7 cellular contexts compared by ENCODE assay signal in the genomic region with DNA sequence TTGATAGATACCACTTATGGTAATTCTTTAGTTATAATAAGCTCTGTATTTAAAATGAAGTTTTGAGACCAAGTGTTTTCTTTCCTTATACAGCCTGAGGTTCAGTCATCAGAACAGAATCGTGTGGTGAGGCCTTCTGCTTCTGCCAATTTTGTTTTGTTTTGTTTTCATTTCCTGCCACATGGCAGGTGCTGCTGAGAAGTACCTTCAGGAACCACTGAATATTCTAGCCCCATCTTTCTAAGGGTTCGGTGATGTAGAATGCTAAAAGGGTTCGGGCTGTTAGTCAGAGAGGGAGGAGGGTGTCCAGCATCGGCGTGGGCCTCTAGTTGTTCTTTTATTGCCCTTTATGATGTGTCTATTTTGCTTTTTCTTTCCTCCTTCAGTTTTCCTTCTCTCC. TPM values are rescaled to one million over a fixed set of nuclear protein-coding genes. Genes with fewer than 3 reads are reported as not detected.
DNase-seq lines count a peak whose midpoint lies in the region; ATAC-seq and TF ChIP-seq lines count a peak whose summit lies in the region.

No MANE protein-coding gene starts in this region.

- peak overlapping the region; percentile 42 for H3K4me3 Mint-ChIP-seq in activated CD8-positive, alpha-beta T cell treated with anti-CD3 and anti-CD28 coated beads for 36 hours
- peak overlapping the region; percentile 41 for H3K4me3 Mint-ChIP-seq in natural killer cell treated with Interleukin-12 subunit alpha and Interleukin-12 subunit beta and Interleukin-15 and Interleukin-18, amount 100 ng/mL, for 72 hours

- CTCF ChIA-PET in activated CD8-positive, alpha-beta T cell treated with anti-CD3 and anti-CD28 coated beads for 36 hours (lab: Charles Lee) = interaction anchor here (0.6 to 2.6 kb wide), 3 partner anchors 23 to 144 kb away, joined by 3 to 13 read pairs (median 9); partner anchors contain the start of gene ADSL

- in situ Hi-C loops in GM13976 (cut with MboI; ENCODE audit: low sequenced_read_pairs, unreplicated experiment) = no loop called here
- in situ Hi-C loops in ACHN (cut with HindIII; ENCODE audit: low pct_ligation_motif_present, low pct_unique_long_range_greater_than_20kb, low sequenced_read_pairs) = no loop called here

- intact Hi-C loops in activated CD8-positive, alpha-beta T cell treated with anti-CD3 and anti-CD28 coated beads for 36 hours (cut with micrococcal nuclease) = no loop called here

- TF ChIP-seq CTCF in GM13976 (IDR thresholded peaks at IDR 0.05; ENCODE audit: borderline replicate concordance, control extremely low read depth, extremely low read depth, insufficient read depth, missing control alignments) (no peak), coronary artery (IDR thresholded peaks at IDR 0.05) (no peak)
- no peak for TF ChIP-seq CTCF in activated CD8-positive, alpha-beta T cell treated with anti-CD3 and anti-CD28 coated beads for 36 hours (IDR thresholded peaks at IDR 0.05)

- peak overlapping the region in 1 of 2 donors; percentile 69 for H3K27ac ChIP-seq in coronary artery

- DNase-seq in GM13976 (ENCODE audit: low spot score) (peak; percentile 52), coronary artery (ENCODE audit: low spot score) (no peak), ACHN (no peak)
- peak; percentile 61 for DNase-seq in activated CD8-positive, alpha-beta T cell treated with anti-CD3 and anti-CD28 coated beads for 36 hours
- no peak for DNase-seq in natural killer cell treated with Interleukin-12 subunit alpha and Interleukin-12 subunit beta and Interleukin-15 and Interleukin-18, amount 100 ng/mL, for 72 hours (ENCODE audit: low spot score)

- ATAC-seq in HG02610 (IDR thresholded peaks at IDR 0.05; ENCODE audit: unreplicated experiment) = peak; percentile 63
- ATAC-seq in activated CD8-positive, alpha-beta T cell treated with anti-CD3 and anti-CD28 coated beads for 36 hours = peak; percentile 95
- ATAC-seq in natural killer cell treated with Interleukin-12 subunit alpha and Interleukin-12 subunit beta and Interleukin-15 and Interleukin-18, amount 100 ng/mL, for 72 hours = peak in 1 of 2 donors; percentile 53
- ATAC-seq in HG03039 (IDR thresholded peaks at IDR 0.05; ENCODE audit: unreplicated experiment) = no peak

- H3K4me1 Mint-ChIP-seq in activated CD8-positive, alpha-beta T cell treated with anti-CD3 and anti-CD28 coated beads for 36 hours (ENCODE audit: low read depth) = peaks cover 64% of the 10 kb centered on the region
- H3K4me1 Mint-ChIP-seq in natural killer cell treated with Interleukin-12 subunit alpha and Interleukin-12 subunit beta and Interleukin-15 and Interleukin-18, amount 100 ng/mL, for 72 hours (ENCODE audit: low read depth in 2 of 2) = peaks cover 38 to 44% of the 10 kb centered on the region in 2 donors

- no peaks in the 10 kb centered on the region for H3K36me3 Mint-ChIP-seq in activated CD8-positive, alpha-beta T cell treated with anti-CD3 and anti-CD28 coated beads for 36 hours (ENCODE audit: low read depth)
- no peaks in the 10 kb centered on the region for H3K36me3 Mint-ChIP-seq in natural killer cell treated with Interleukin-12 subunit alpha and Interleukin-12 subunit beta and Interleukin-15 and Interleukin-18, amount 100 ng/mL, for 72 hours

- H3K4me3 ChIP-seq in coronary artery = no peak overlapping the region

- POLR2A ChIA-PET in activated CD8-positive, alpha-beta T cell treated with anti-CD3 and anti-CD28 coated beads for 36 hours (lab: Charles Lee) = interaction anchor here (0.9 to 2.1 kb wide), 3 partner anchors 11 to 159 kb away, joined by 4 to 9 read pairs (median 5); partner anchors contain the start of gene TNRC6B

- no peaks in the 10 kb centered on the region for H3K27me3 Mint-ChIP-seq in activated CD8-positive, alpha-beta T cell treated with anti-CD3 and anti-CD28 coated beads for 36 hours
- no peaks in the 10 kb centered on the region for H3K27me3 Mint-ChIP-seq in natural killer cell treated with Interleukin-12 subunit alpha and Interleukin-12 subunit beta and Interleukin-15 and Interleukin-18, amount 100 ng/mL, for 72 hours

- H3K27ac Mint-ChIP-seq in activated CD8-positive, alpha-beta T cell treated with anti-CD3 and anti-CD28 coated beads for 36 hours = peak overlapping the region; percentile 90
- peak overlapping the region; percentile 17 to 52 for H3K27ac Mint-ChIP-seq in natural killer cell treated with Interleukin-12 subunit alpha and Interleukin-12 subunit beta and Interleukin-15 and Interleukin-18, amount 100 ng/mL, for 72 hours

- no peaks in the 10 kb centered on the region for H3K9me3 Mint-ChIP-seq in activated CD8-positive, alpha-beta T cell treated with anti-CD3 and anti-CD28 coated beads for 36 hours
- H3K9me3 Mint-ChIP-seq in natural killer cell treated with Interleukin-12 subunit alpha and Interleukin-12 subunit beta and Interleukin-15 and Interleukin-18, amount 100 ng/mL, for 72 hours = no peaks in the 10 kb centered on the region

RNA-seq across cellular contexts. Expression of gene TNRC6B, which starts 25.8 kb away (rescaled TPM):
- 10 to 100 TPM; 42.6 to 45.2 TPM for total RNA-seq in activated CD8-positive, alpha-beta T cell treated with anti-CD3 and anti-CD28 coated beads for 36 hours
- total RNA-seq in natural killer cell treated with Interleukin-12 subunit alpha and Interleukin-12 subunit beta and Interleukin-15 and Interleukin-18, amount 100 ng/mL, for 72 hours = 10 to 100 TPM; 43.6 to 52.7 TPM

Comparison
In these comparisons a context has a peak if more than half of its experiments do, and no peak if none do; other contexts are left out.
1. DNase-seq: peak in GM13976 (single experiment) and activated CD8-positive, alpha-beta T cell treated with anti-CD3 and anti-CD28 coated beads for 36 hours (single experiment); none in natural killer cell treated with Interleukin-12 subunit alpha and Interleukin-12 subunit beta and Interleukin-15 and Interleukin-18, amount 100 ng/mL, for 72 hours (single experiment), coronary artery (single experiment) and ACHN (single experiment).